35 cellular contexts compared by ENCODE assay signal in the genomic region with DNA sequence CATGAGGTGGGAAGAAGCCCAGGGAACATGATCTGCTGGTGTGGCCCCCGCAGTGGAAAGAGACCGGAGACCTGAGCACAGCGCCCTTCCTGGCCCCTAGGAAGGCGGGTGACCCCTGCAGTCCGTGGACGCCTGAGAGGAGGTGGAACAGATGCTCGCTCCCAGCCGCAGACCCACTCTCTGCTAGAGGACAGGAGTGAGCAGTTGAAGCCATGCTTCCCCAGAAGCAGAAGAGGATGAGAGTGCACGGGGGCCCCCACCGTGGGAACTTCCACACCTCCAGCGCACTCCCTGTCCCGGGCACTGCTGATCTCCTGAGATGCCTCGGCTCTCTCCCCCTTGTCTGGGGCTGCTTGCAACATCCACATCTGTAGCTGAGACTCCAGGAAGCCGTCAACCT.
"Had no signal": no experiment of that assay in that cellular context is flagged by ENCODE, and none has a peak within 500 bp of the region (broad histone marks: within the 10 kb centered on the region; RNA-seq: fewer than 3 reads in every experiment).

No MANE protein-coding gene starts in this region.

- H3K27ac ChIP-seq: KMS-11 had no signal

- H3K9me3 ChIP-seq: MG63 had no signal

- H3K36me3 ChIP-seq: MG63 had no signal

- H3K4me3 ChIP-seq: MG63 had no signal

- DNase-seq: Karpas-422, Kasumi-1, MG63, MM.1S, MV-4-11, NCI-H1048, NCI-H1092, NCI-H1092 treated with DMSO at 0.1 percent for 48 hours, NCI-H1105, NCI-H1105 treated with DMSO at 0.1 percent for 48 hours, NCI-H1417, NCI-H1417 treated with DMSO at 0.1 percent for 48 hours, NCI-H1436, NCI-H1436 treated with DMSO at 0.1 percent for 48 hours, NCI-H146, NCI-H1694, NCI-H1694 treated with DMSO at 0.1 percent for 48 hours, NCI-H187, NCI-H187 treated with DMSO at 0.1 percent for 48 hours, NCI-H1930, NCI-H2029, NCI-H2029 treated with DMSO at 0.1 percent for 48 hours, NCI-H2081, NCI-H2081 treated with DMSO at 0.1 percent for 48 hours, NCI-H2107, NCI-H2171, NCI-H2171 treated with DMSO at 0.1 percent for 48 hours, NCI-H2227 treated with DMSO at 0.1 percent for 48 hours, NCI-H226, NCI-H345, NCI-H446, NCI-H446 treated with DMSO at 0.1 percent for 48 hours, NCI-H510A, NCI-H510A treated with DMSO at 0.1 percent for 48 hours had no signal

- H3K27me3 ChIP-seq: MG63 had no signal
